20 cellular contexts compared by ENCODE assay signal in the genomic region with DNA sequence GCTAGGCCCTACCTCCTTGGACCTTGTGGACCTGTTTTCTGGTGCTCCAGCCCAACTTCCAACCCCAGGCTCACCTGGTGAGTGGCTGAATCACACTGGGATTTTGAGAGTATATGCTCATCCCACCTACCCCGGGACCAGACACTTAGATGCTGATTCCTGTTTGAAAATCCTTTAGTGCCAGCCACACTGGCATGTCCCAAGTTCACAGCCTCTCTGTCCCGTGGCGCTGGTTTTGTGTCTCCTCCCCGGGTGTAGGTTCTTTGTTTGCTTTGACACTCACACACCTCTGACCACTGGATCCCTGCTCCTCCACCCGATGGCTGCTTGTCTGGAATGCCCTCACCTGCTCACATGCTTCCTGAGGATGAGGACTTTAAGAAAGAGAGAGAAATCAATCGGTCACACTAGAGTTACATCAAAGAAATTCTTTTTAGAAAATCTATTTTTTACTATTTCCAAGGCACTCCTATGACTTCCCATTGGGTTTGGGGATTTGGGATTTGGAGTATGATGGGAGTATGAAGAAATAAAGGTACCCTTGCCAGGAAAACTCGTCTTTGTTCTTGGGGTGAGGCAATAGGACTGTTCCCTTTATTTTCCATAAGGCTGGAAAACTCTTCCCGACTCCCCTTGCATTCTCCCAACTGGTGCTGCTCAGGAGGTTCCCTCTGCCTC. TPM values are rescaled to one million over a fixed set of nuclear protein-coding genes. Genes with fewer than 3 reads are reported as not detected.
DNase-seq lines count a peak whose midpoint lies in the region; ATAC-seq and TF ChIP-seq lines count a peak whose summit lies in the region.
"Had no signal": no experiment of that assay in that cellular context is flagged by ENCODE, and none has a peak within 500 bp of the region (broad histone marks: within the 10 kb centered on the region; RNA-seq: fewer than 3 reads in every experiment).

No MANE protein-coding gene starts in this region.

- H3K4me1 ChIP-seq in Peyer's patch: no peaks in the 10 kb centered on the region

- ATAC-seq in GM21423 (IDR thresholded peaks at IDR 0.05; ENCODE audit: unreplicated experiment) (no peak), GM19452 (IDR thresholded peaks at IDR 0.05; ENCODE audit: unreplicated experiment) (no peak)
- ATAC-seq: CD8-positive, alpha-beta T cell; HCT116 had no signal

- DNase-seq in activated effector memory CD4-positive, alpha-beta T cell treated with anti-CD3 and anti-CD28 coated beads, Interleukin-2, amount 50 U/mL, for 16 hours: peak; percentile 46
- DNase-seq in activated effector memory CD4-positive, alpha-beta T cell treated with Interleukin-2 at 50 U/mL for 16 hours: no peak
- DNase-seq in Peyer's patch (peak in 2 of 3 donors; percentile 29 to 39), osteocyte (ENCODE audit: extremely low spot score, unreplicated experiment) (peak; percentile 60), NCI-H1048 (lab: John Stamatoyannopoulos, UW) (no peak)
- DNase-seq: CD8-positive, alpha-beta T cell; DMS79 treated with DMSO at 0.1 percent for 48 hours; GM23248; IMR-90; NCI-H1417 treated with DMSO at 0.1 percent for 48 hours; NCI-H187 treated with DMSO at 0.1 percent for 48 hours; NCI-H226; NCI-H524; NCI-H82; SJCRH30 had no signal

- no peaks in the 10 kb centered on the region for H3K9me3 Mint-ChIP-seq in osteocyte (ENCODE audit: unreplicated experiment)
- H3K9me3 Mint-ChIP-seq: CD8-positive, alpha-beta T cell had no signal

- no peak overlapping the region for H3K4me3 ChIP-seq in Peyer's patch
- H3K4me3 ChIP-seq: GM23248, SJCRH30 had no signal

- H3K9me3 ChIP-seq in Peyer's patch: no peaks in the 10 kb centered on the region
- H3K9me3 ChIP-seq: SJCRH30 had no signal

- H3K27ac Mint-ChIP-seq in osteocyte (ENCODE audit: unreplicated experiment): no peak overlapping the region
- H3K27ac Mint-ChIP-seq: CD8-positive, alpha-beta T cell had no signal

- peaks cover 34% of the 10 kb centered on the region for H3K27me3 Mint-ChIP-seq in osteocyte (ENCODE audit: unreplicated experiment)

- TF ChIP-seq POLR2A in Peyer's patch (IDR thresholded peaks at IDR 0.05): no peak

- H3K4me3 Mint-ChIP-seq in osteocyte (ENCODE audit: unreplicated experiment): no peak overlapping the region
- H3K4me3 Mint-ChIP-seq: CD8-positive, alpha-beta T cell had no signal

- H3K27me3 ChIP-seq in Peyer's patch: no peaks in the 10 kb centered on the region

- H3K36me3 ChIP-seq in Peyer's patch: no peaks in the 10 kb centered on the region
- H3K36me3 ChIP-seq: SJCRH30 had no signal

- no peak overlapping the region for H3K27ac ChIP-seq in Peyer's patch
- H3K27ac ChIP-seq: GM23248, RWPE1, SJCRH30 had no signal

- no peak for TF ChIP-seq CTCF in Peyer's patch (IDR thresholded peaks at IDR 0.05)
- no peak for TF ChIP-seq CTCF in osteocyte (IDR thresholded peaks at IDR 0.05)

- H3K36me3 Mint-ChIP-seq in osteocyte (ENCODE audit: unreplicated experiment): no peaks in the 10 kb centered on the region
- H3K36me3 Mint-ChIP-seq: CD8-positive, alpha-beta T cell had no signal

- no peaks in the 10 kb centered on the region for H3K4me1 Mint-ChIP-seq in osteocyte (ENCODE audit: unreplicated experiment)

RNA-seq across cellular contexts. Expression of gene SLC25A48, which starts 7.3 kb away (rescaled TPM):
- total RNA-seq in Peyer's patch (10 to 100 TPM in 2 of 4 donors, 1 to 10 TPM in 2; 8.3 to 11.6 (median 10.3) TPM), osteocyte (not detected in 2 replicates)
- total RNA-seq: CD8-positive, alpha-beta T cell; GM23248; IMR-90; M059J; SJCRH30 had no signal

Comparison
In these comparisons a context has a peak if more than half of its experiments do, and no peak if none do; other contexts are left out.
1. DNase-seq: peak in activated effector memory CD4-positive, alpha-beta T cell treated with anti-CD3 and anti-CD28 coated beads, Interleukin-2, amount 50 U/mL, for 16 hours (single experiment), Peyer's patch (2 of 3) and osteocyte (single experiment); none in activated effector memory CD4-positive, alpha-beta T cell treated with Interleukin-2 at 50 U/mL for 16 hours (single experiment) and NCI-H1048 (single experiment).